Comparison of ENCODE assay signal across 28 cellular contexts in the genomic region with DNA sequence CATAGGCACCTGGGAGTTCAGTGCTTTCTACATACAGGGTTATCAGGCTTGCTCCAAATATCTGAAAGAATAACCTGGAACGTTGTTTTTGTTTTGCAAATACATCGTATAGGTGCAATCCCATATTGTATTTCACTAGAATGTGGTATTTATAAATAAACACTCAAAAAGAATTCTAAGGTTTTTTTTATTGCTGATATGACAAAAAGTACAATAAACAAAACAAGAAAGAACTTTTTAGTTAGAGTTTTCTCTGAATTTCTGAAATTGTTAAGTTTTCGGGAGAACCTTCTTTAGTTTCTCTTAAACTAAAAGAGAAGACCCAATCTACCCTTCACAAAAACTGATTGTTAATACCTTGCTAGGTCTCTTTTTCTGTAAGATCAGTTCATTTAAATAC.
"Had no signal": no experiment of that assay in that cellular context is flagged by ENCODE, and none has a peak within 500 bp of the region (broad histone marks: within the 10 kb centered on the region; RNA-seq: fewer than 3 reads in every experiment).

No MANE protein-coding gene starts in this region.

- H2AFZ ChIP-seq: neural progenitor cell, parathyroid adenoma had no signal

- H3K9me3 ChIP-seq: ovary, psoas muscle, suprapubic skin, testis, tibial artery, transverse colon, upper lobe of right lung, uterus had no signal

- H3K4me3 ChIP-seq: neural progenitor cell, ovary, psoas muscle, skin epidermis, smooth muscle cell, spleen, suprapubic skin, testis, tibial artery, transverse colon, upper lobe of right lung, uterus had no signal

- H3K36me3 ChIP-seq: neural progenitor cell, ovary, spleen, suprapubic skin, tibial artery, transverse colon, upper lobe of right lung, uterus had no signal

- H3K4me1 ChIP-seq: neural progenitor cell, parathyroid adenoma, psoas muscle, spleen, suprapubic skin, testis, tibial artery, transverse colon, upper lobe of right lung, uterus had no signal

- H3K27ac ChIP-seq: neural progenitor cell, ovary, parathyroid adenoma, psoas muscle, skin epidermis, spleen, suprapubic skin, testis, tibial artery, transverse colon, upper lobe of right lung, uterus had no signal

- DNase-seq: natural killer cell; occipital lobe; ovary; posterior cingulate gyrus; psoas muscle; right cardiac atrium; spleen; stimulated activated CD4-positive, alpha-beta T cell treated with anti-CD3 and anti-CD28 coated beads, Interleukin-12 subunit alpha, Interleukin-12 subunit beta, amount 100 ng/mL, for 4 hours; stimulated activated CD4-positive, alpha-beta T cell treated with anti-CD3 and anti-CD28 coated beads, Interleukin-1b, Interleukin-23, amount 100 ng/mL, for 48 hours; stimulated activated CD4-positive, alpha-beta T cell treated with anti-CD3 and anti-CD28 coated beads, Interleukin-4, amount 100 ng/mL, for 1 hour; stimulated activated CD4-positive, alpha-beta T cell treated with anti-CD3 and anti-CD28 coated beads, Interleukin-4, amount 100 ng/mL, for 4 hours; stimulated activated CD8-positive, alpha-beta memory T cell treated with anti-CD3 and anti-CD28 coated beads, Interleukin-4, amount 100 ng/mL, for 48 hours; stimulated activated naive CD4-positive, alpha-beta T cell; stimulated activated naive CD8-positive, alpha-beta T cell treated with anti-CD3 and anti-CD28 coated beads, Interleukin-15, amount 100 ng/mL, for 72 hours; stimulated activated naive CD8-positive, alpha-beta T cell treated with anti-CD3 and anti-CD28 coated beads, Interleukin-15, Interleukin-2, amounts not matched to agents 100 U/mL and 50 U/mL, for 24 hours; substantia nigra; testis; tibial artery; transverse colon; upper lobe of right lung; uterus had no signal

- H3K79me2 ChIP-seq: parathyroid adenoma had no signal

- H3K27me3 ChIP-seq: neural progenitor cell, ovary, spleen, suprapubic skin, testis, tibial artery, transverse colon, upper lobe of right lung, uterus had no signal

- H3K4me2 ChIP-seq: neural progenitor cell, smooth muscle cell had no signal

- H3K9ac ChIP-seq: neural progenitor cell, parathyroid adenoma had no signal

- ATAC-seq: natural killer cell; psoas muscle; right cardiac atrium; sciatic nerve; stimulated activated memory B cell treated with anti-CD40 and anti-IgM and Interleukin-4, amounts not matched to agents 10 μg/mL and 1 μg/mL and 100 μg/mL, for 72 hours; stimulated activated naive CD8-positive, alpha-beta T cell treated with anti-CD3 and anti-CD28 coated beads, Interleukin-15, amount 100 ng/mL, for 72 hours; stimulated activated naive CD8-positive, alpha-beta T cell treated with anti-CD3 and anti-CD28 coated beads, Interleukin-15, Interleukin-2, amounts not matched to agents 100 U/mL and 50 U/mL, for 24 hours; upper lobe of right lung had no signal
